14 cellular contexts compared by ENCODE assay signal in the genomic region with DNA sequence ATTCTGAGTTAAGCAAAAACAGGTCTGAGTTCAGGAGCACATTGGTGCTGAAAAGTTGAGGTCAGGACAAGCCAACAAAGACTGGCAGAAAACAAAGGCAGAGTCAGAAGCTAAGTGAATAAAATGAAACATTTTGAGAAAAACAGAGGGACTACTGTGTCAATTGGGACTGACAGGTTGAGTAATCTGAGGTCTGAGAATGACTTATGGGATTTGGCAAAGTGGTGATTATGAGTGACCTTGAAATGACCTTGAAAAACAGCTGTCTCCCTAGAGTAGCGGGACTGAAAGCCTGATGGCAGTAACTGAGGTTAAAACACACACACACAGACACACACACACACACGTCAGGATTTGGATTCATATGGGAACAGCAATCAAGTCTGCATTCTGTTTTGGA. TPM values are rescaled to one million over a fixed set of nuclear protein-coding genes. Genes with fewer than 3 reads are reported as not detected.
DNase-seq lines count a peak whose midpoint lies in the region; TF ChIP-seq lines count a peak whose summit lies in the region.
"Had no signal": no experiment of that assay in that cellular context is flagged by ENCODE, and none has a peak within 500 bp of the region (broad histone marks: within the 10 kb centered on the region; RNA-seq: fewer than 3 reads in every experiment).

No MANE protein-coding gene starts in this region.

- no peak for TF ChIP-seq CTCF in GM13977 (IDR thresholded peaks at IDR 0.05; ENCODE audit: extremely low read depth, insufficient read depth, missing control alignments)

- DNase-seq in DMS 273 (lab: John Stamatoyannopoulos, UW; ENCODE audit: unreplicated experiment) (peak; percentile 26), DMS 273 treated with DMSO at 0.1 percent for 48 hours (lab: John Stamatoyannopoulos, UW) (no peak), NCI-H1694 (lab: John Stamatoyannopoulos, UW) (peak; percentile 77), SK-MEL-5 (ENCODE audit: low read depth, low spot score) (peak; percentile 22), iris pigment epithelial cell (ENCODE audit: low read depth) (peak; percentile 20), GM13977 (ENCODE audit: low spot score) (no peak), NCI-H774 (lab: John Stamatoyannopoulos, UW) (no peak)
- DNase-seq in stimulated activated naive CD4-positive, alpha-beta T cell treated with Interleukin-2 at 50 U/mL for 16 hours (lab: John Stamatoyannopoulos, UW) = no peak
- DNase-seq: DMS153, EL, MM.1S, NCI-H2029 treated with DMSO at 0.1 percent for 48 hours, NCI-H226, NCI-H748 treated with DMSO at 0.1 percent for 48 hours had no signal

- in situ Hi-C loops in SK-MEL-5 (cut with HindIII; ENCODE audit: low pct_unique_long_range_greater_than_20kb, low sequenced_read_pairs) = no loop called here
- in situ Hi-C loops in GM13977 (cut with MboI; ENCODE audit: low pct_unique_long_range_greater_than_20kb, low sequenced_read_pairs, unreplicated experiment) = no loop called here

RNA-seq across cellular contexts. Expression of gene COG2, which starts 8.8 kb away (rescaled TPM):
- 29.9 and 35.4 TPM in 2 replicates for total RNA-seq in SK-MEL-5 (2014; rRNA removed; shearing (Covaris generic))
- polyA plus RNA-seq in SK-MEL-5 (2015; cell fraction: cytosol; rRNA removed) = 22.8 and 29.2 TPM in 2 replicates
- 69.0 and 85.1 TPM in 2 replicates for polyA plus RNA-seq in SK-MEL-5 (2015; cell fraction: nucleus; rRNA removed)

Comparison
In these comparisons a context has a peak if more than half of its experiments do, and no peak if none do; other contexts are left out.
1. DNase-seq: peak in DMS 273 (single experiment), NCI-H1694 (single experiment), SK-MEL-5 (single experiment) and iris pigment epithelial cell (single experiment); none in DMS 273 treated with DMSO at 0.1 percent for 48 hours (single experiment), GM13977 (single experiment), NCI-H774 (single experiment) and stimulated activated naive CD4-positive, alpha-beta T cell treated with Interleukin-2 at 50 U/mL for 16 hours (single experiment).